Comparison of ENCODE assay signal across 26 cellular contexts in genomic region chr19:1146858-1147780, GRCh38.
"Had no signal": no experiment of that assay in that cellular context is flagged by ENCODE, and none has a peak within 500 bp of the region (broad histone marks: within the 10 kb centered on the region; RNA-seq: fewer than 3 reads in every experiment).

No MANE protein-coding gene starts in this region.

- H3K9ac ChIP-seq: parathyroid adenoma had no signal

- H2AFZ ChIP-seq: parathyroid adenoma had no signal

- H3K27me3 ChIP-seq: gastrocnemius medialis, sigmoid colon, suprapubic skin, tibial artery had no signal

- ATAC-seq: gastrocnemius medialis; left colon; psoas muscle; stimulated activated memory B cell treated with anti-CD40 and anti-IgM and Interleukin-4, amounts not matched to agents 10 μg/mL and 1 μg/mL and 100 μg/mL, for 72 hours had no signal

- H3K9me3 ChIP-seq: gastrocnemius medialis, psoas muscle, sigmoid colon, suprapubic skin, tibial artery had no signal

- H3K4me1 ChIP-seq: parathyroid adenoma had no signal

- DNase-seq: activated CD4-positive, alpha-beta memory T cell treated with anti-CD3 and anti-CD28 coated beads, Interleukin-2, amount 10 ng/mL, durations not matched to agents 7 days and 5 days; activated CD4-positive, alpha-beta T cell treated with anti-CD3 and anti-CD28 coated beads, Interleukin-2, amount 10 ng/mL, durations not matched to agents 7 days and 5 days; activated CD4-positive, CD25-positive, alpha-beta regulatory T cell treated with anti-CD3 and anti-CD28 coated beads, Interleukin-2, amount 50 U/mL, for 72 hours; activated CD8-positive, alpha-beta memory T cell treated with anti-CD3 and anti-CD28 coated beads, Interleukin-2, amount 50 U/mL, for 48 hours; activated gamma-delta T cell; activated naive CD4-positive, alpha-beta T cell treated with anti-CD3 and anti-CD28 coated beads, Interleukin-2, amount 50 U/mL, for 16 hours; activated T-cell treated with anti-CD3 and anti-CD28 coated beads, Interleukin-2, amount 50 U/mL, for 24 hours; amniotic stem cell; central memory CD4-positive, alpha-beta T cell; gastrocnemius medialis; glutamatergic neuron; kidney; left colon; naive B cell; occipital lobe; sigmoid colon; small intestine; stimulated activated CD4-positive, alpha-beta T cell treated with anti-CD3 and anti-CD28 coated beads, Interleukin-4, amount 100 ng/mL, for 4 hours; stimulated activated CD8-positive, alpha-beta memory T cell treated with anti-CD3 and anti-CD28 coated beads, Interleukin-4, amount 100 ng/mL, for 48 hours; T-helper 9 cell; tibial artery had no signal

- H3K27ac ChIP-seq: gastrocnemius medialis, parathyroid adenoma, psoas muscle, sigmoid colon, suprapubic skin, tibial artery, VCaP had no signal

- H3K4me3 ChIP-seq: gastrocnemius medialis, psoas muscle, sigmoid colon, suprapubic skin, tibial artery had no signal
